8 cellular contexts compared by ENCODE assay signal in genomic region chr19:42401365-42402303, GRCh38. TPM values are rescaled to one million over a fixed set of nuclear protein-coding genes. Genes with fewer than 3 reads are reported as not detected.
DNase-seq lines count a peak whose midpoint lies in the region; ATAC-seq and TF ChIP-seq lines count a peak whose summit lies in the region.

No MANE protein-coding gene starts in this region.

- peak overlapping the region; percentile 57 for H3K27ac ChIP-seq in layer of hippocampus (ENCODE audit: low read depth, low read length)

- no peaks in the 10 kb centered on the region for H3K9me3 Mint-ChIP-seq in chondrocyte (ENCODE audit: low read depth)

- no peaks in the 10 kb centered on the region for H3K27me3 Mint-ChIP-seq in chondrocyte (ENCODE audit: low read depth)

- ATAC-seq in HG03175 (IDR thresholded peaks at IDR 0.05; ENCODE audit: unreplicated experiment): no peak

- H3K4me3 Mint-ChIP-seq in chondrocyte (ENCODE audit: unreplicated experiment): peak overlapping the region; percentile 76

- H3K4me1 Mint-ChIP-seq in chondrocyte (ENCODE audit: low read depth): peaks cover 18% of the 10 kb centered on the region

- H3K36me3 Mint-ChIP-seq in chondrocyte (ENCODE audit: low read depth): no peaks in the 10 kb centered on the region

- peak; percentile 99 for TF ChIP-seq CTCF in chondrocyte (IDR thresholded peaks at IDR 0.05)

- DNase-seq in NCI-H2029 (lab: John Stamatoyannopoulos, UW) (peak; percentile 53), NCI-H2029 treated with DMSO at 0.1 percent for 48 hours (lab: John Stamatoyannopoulos, UW) (no peak), NCI-H2196 (lab: John Stamatoyannopoulos, UW; ENCODE audit: unreplicated experiment) (peak; percentile 63), chondrocyte (ENCODE audit: low spot score) (no peak)
- DNase-seq in activated CD4-positive, alpha-beta T cell treated with anti-CD3 and anti-CD28 coated beads for 24 hours (ENCODE audit: low read depth in 2 of 2): peak; percentile 68 to 71
- DNase-seq in stimulated activated CD4-positive, alpha-beta T cell treated with anti-CD3 and anti-CD28 coated beads, Interleukin-15, amount 100 ng/mL, for 48 hours (ENCODE audit: low read depth in 2 of 2): peak; percentile 48 to 64

- peak overlapping the region; percentile 39 for H3K27ac Mint-ChIP-seq in chondrocyte (ENCODE audit: unreplicated experiment)

- no peaks in the 10 kb centered on the region for H3K27me3 ChIP-seq in layer of hippocampus (ENCODE audit: control insufficient read depth, insufficient read depth, low read length)

RNA-seq across cellular contexts. Expression of gene CNFN, which starts 11.5 kb away (rescaled TPM):
- total RNA-seq in chondrocyte: 0.89 TPM in 1 of 3 replicates, not detected in the others

RNA-seq across cellular contexts. Expression of gene LIPE, which starts 25.6 kb away (rescaled TPM):
- total RNA-seq in chondrocyte: 3.6 to 3.9 TPM (median 3.8 TPM) in 3 replicates

RNA-seq across cellular contexts. Expression of gene CXCL17, which starts 41.1 kb away (rescaled TPM):
- total RNA-seq in chondrocyte: not detected in 3 replicates

Comparison
In these comparisons a context has a peak if more than half of its experiments do, and no peak if none do; other contexts are left out.
1. DNase-seq: peak in NCI-H2029 (single experiment), NCI-H2196 (single experiment), activated CD4-positive, alpha-beta T cell treated with anti-CD3 and anti-CD28 coated beads for 24 hours (2 of 2) and stimulated activated CD4-positive, alpha-beta T cell treated with anti-CD3 and anti-CD28 coated beads, Interleukin-15, amount 100 ng/mL, for 48 hours (2 of 2); none in NCI-H2029 treated with DMSO at 0.1 percent for 48 hours (single experiment) and chondrocyte (single experiment).